In genomic region chr14:77141592-77142288, GRCh38 we compare ENCODE assay signal across 8 cellular contexts. TPM values are rescaled to one million over a fixed set of nuclear protein-coding genes. Genes with fewer than 3 reads are reported as not detected.
DNase-seq lines count a peak whose midpoint lies in the region; ATAC-seq and TF ChIP-seq lines count a peak whose summit lies in the region.

TSS of gene ZDHHC22 (minus strand) at chr14:77141791. CDS start at chr14:77139738, 2,053 bp downstream.

- H3K36me3 ChIP-seq in GM06990 (ENCODE audit: control insufficient read depth, insufficient read depth, low read length) (no peaks in the 10 kb centered on the region), psoas muscle (ENCODE audit: insufficient read depth in 1 of 2, low read depth in 1 of 2) (no peaks in the 10 kb centered on the region)

- TF ChIP-seq CTCF in GM06990 (IDR thresholded peaks at IDR 0.05; ENCODE audit: insufficient read depth, low read length, poor library complexity, severe bottlenecking) (no peak), foreskin fibroblast (IDR thresholded peaks at IDR 0.05; ENCODE audit: low read depth, low read length) (no peak), psoas muscle (IDR thresholded peaks at IDR 0.05) (no peak)

- H3K4me3 ChIP-seq in GM06990 (replicated peaks; ENCODE audit: low read depth, low read length) = peak within 1 kb of the TSS; percentile 29
- peak within 1 kb of the TSS; percentile 24 to 26 for H3K4me3 ChIP-seq in foreskin fibroblast (ENCODE audit: low read depth in 1 of 2, low read length in 2 of 2)
- peak within 1 kb of the TSS; percentile 64 for H3K4me3 ChIP-seq in psoas muscle

- 3 to 4% (median 4%) methylated on average over 23 to 36 of the region's 36 CpGs for whole genome bisulfite sequencing in psoas muscle, 3 donors

- peaks cover 13% of the 10 kb centered on the region for H3K4me1 ChIP-seq in psoas muscle

- intact Hi-C loops in psoas muscle (cut with DNase I) = loop anchor here in 1 of 2 donors (10.0 kb wide), 1 partner anchor 413 kb away; no protein-coding TSS in a partner anchor

- H3K9me3 ChIP-seq in psoas muscle = no peaks in the 10 kb centered on the region

- ATAC-seq in psoas muscle (peak; percentile 14 to 28 (median 26)), GM18517 (IDR thresholded peaks at IDR 0.05; ENCODE audit: unreplicated experiment) (no peak), HG02970 (IDR thresholded peaks at IDR 0.05; ENCODE audit: low FRiP score, unreplicated experiment) (no peak)

- H3K27me3 ChIP-seq in GM06990 (replicated peaks; ENCODE audit: control insufficient read depth, insufficient read depth, low read length) (no peaks in the 10 kb centered on the region; the same call in none of the 2 replicates), psoas muscle (ENCODE audit: insufficient read depth in 3 of 3, low read length in 2 of 3) (peaks cover 0 to 94% (median 25%) of the 10 kb centered on the region in 3 donors)

- no peak for DNase-seq in GM06990 (ENCODE audit: extremely low read depth, insufficient read length)
- peak; percentile 91 for DNase-seq in NCI-H82 (lab: John Stamatoyannopoulos, UW)
- peak in 1 of 2 donors; percentile 30 for DNase-seq in foreskin fibroblast
- DNase-seq in psoas muscle = no peak
- DNase-seq in putamen (ENCODE audit: low spot score) = no peak
- no peak for DNase-seq in NCI-H774 (lab: John Stamatoyannopoulos, UW)

- no peak within 1 kb of the TSS for H3K27ac ChIP-seq in psoas muscle

RNA-seq across cellular contexts. Expression of gene ZDHHC22, which starts in this region (rescaled TPM):
- not detected for total RNA-seq in psoas muscle
- polyA plus RNA-seq in psoas muscle = under 1 TPM in 2 of 3 donors, not detected in 1; 0.01 to 0.04 TPM

Comparison
In these comparisons a context has a peak if more than half of its experiments do, and no peak if none do; other contexts are left out.
1. Peak in ATAC-seq and H3K4me3 ChIP-seq in psoas muscle; RNA of the gene not detected or under 1 TPM.